Comparison of ENCODE assay signal across 8 cellular contexts in genomic region chr10:13890617-13891541, GRCh38.
DNase-seq lines count a peak whose midpoint lies in the region; ATAC-seq and TF ChIP-seq lines count a peak whose summit lies in the region.

No MANE protein-coding gene starts in this region.

- H3K36me3 ChIP-seq in ES-I3 (ENCODE audit: insufficient read depth, low read length) = no peaks in the 10 kb centered on the region; the same call in 1 of the 2 replicates
- peaks cover 3% of the 10 kb centered on the region for H3K36me3 ChIP-seq in NT2/D1 (ENCODE audit: insufficient read depth, insufficient read length, low read length)
- no peaks in the 10 kb centered on the region for H3K36me3 ChIP-seq in muscle layer of colon (ENCODE audit: insufficient read depth, low read length)

- peak overlapping the region; percentile 59 for H3K4me3 ChIP-seq in NT2/D1 (ENCODE audit: insufficient read length, low read depth)
- H3K4me3 ChIP-seq in epithelial cell of esophagus (ENCODE audit: low read length) = peak overlapping the region; percentile 43
- H3K4me3 ChIP-seq in muscle layer of colon (ENCODE audit: low read depth in 1 of 2, low read length in 2 of 2) = peak overlapping the region; percentile 74 to 83

- H3K4me1 ChIP-seq in ES-I3 (ENCODE audit: insufficient read depth, low read length) = peaks cover 39% of the 10 kb centered on the region
- H3K4me1 ChIP-seq in NT2/D1 (ENCODE audit: insufficient read depth, insufficient read length) = no peaks in the 10 kb centered on the region
- H3K4me1 ChIP-seq in muscle layer of colon (ENCODE audit: insufficient read depth, low read length) = peaks cover 9% of the 10 kb centered on the region

- TF ChIP-seq CTCF in epithelial cell of esophagus (IDR thresholded peaks at IDR 0.05; ENCODE audit: insufficient read depth, low read depth, low read length, missing control alignments) = no peak

- H3K9ac ChIP-seq in ES-I3 (ENCODE audit: low read depth, low read length) = peak overlapping the region; percentile 86
- peak overlapping the region; percentile 79 for H3K9ac ChIP-seq in NT2/D1 (ENCODE audit: insufficient read length, low read depth)
- H3K9ac ChIP-seq in muscle layer of colon (ENCODE audit: low read length) = peak overlapping the region; percentile 15

- ATAC-seq in GM21717 (IDR thresholded peaks at IDR 0.05; ENCODE audit: unreplicated experiment) = no peak
- no peak for ATAC-seq in GM19397 (IDR thresholded peaks at IDR 0.05; ENCODE audit: unreplicated experiment)
- no peak for ATAC-seq in GM19467 (IDR thresholded peaks at IDR 0.05; ENCODE audit: unreplicated experiment)

- H3K9me3 ChIP-seq in ES-I3 (ENCODE audit: control insufficient read depth, insufficient read depth, low read length) = no peaks in the 10 kb centered on the region
- no peaks in the 10 kb centered on the region for H3K9me3 ChIP-seq in NT2/D1 (ENCODE audit: insufficient read depth, low read length)
- no peaks in the 10 kb centered on the region for H3K9me3 ChIP-seq in muscle layer of colon (ENCODE audit: low read length)

- peaks cover 30% of the 10 kb centered on the region for H3K27me3 ChIP-seq in NT2/D1 (ENCODE audit: insufficient read depth, insufficient read length)
- H3K27me3 ChIP-seq in muscle layer of colon (ENCODE audit: control insufficient read depth in 1 of 2, insufficient read depth in 2 of 2, low read length in 2 of 2) = peaks cover 0 to 5% of the 10 kb centered on the region in 2 donors

- peak overlapping the region; percentile 63 for H3K27ac ChIP-seq in muscle layer of colon (ENCODE audit: low read depth, low read length)

- DNase-seq in NT2/D1 (ENCODE audit: low read depth, low spot score) (no peak), epithelial cell of esophagus (ENCODE audit: low read depth) (peak; percentile 10), NCI-H446 treated with DMSO at 0.1 percent for 48 hours (lab: John Stamatoyannopoulos, UW) (no peak)

Comparison
In these comparisons a context has a peak if more than half of its experiments do, and no peak if none do; other contexts are left out.
1. H3K9ac ChIP-seq: peak in every context shown above with its lines; median percentile 86 in ES-I3; 79 in NT2/D1; 15 in muscle layer of colon.